Comparison of ENCODE assay signal across 12 cellular contexts in genomic region chr20:36473164-36473563, GRCh38.
A peak's percentile ranks its signal among the peaks of the same experiment; 100 is the strongest.
DNase-seq lines count a peak whose midpoint lies in the region; ATAC-seq, FAIRE-seq and TF ChIP-seq lines count a peak whose summit lies in the region.
"Had no signal": no experiment of that assay in that cellular context is flagged by ENCODE, and none has a peak within 500 bp of the region (broad histone marks: within the 10 kb centered on the region; RNA-seq: fewer than 3 reads in every experiment).

No MANE protein-coding gene starts in this region.

- H4K91ac ChIP-seq in H9 (ENCODE audit: insufficient read length, low read depth, low read length), result no peak overlapping the region

- H3K23me2 ChIP-seq in H9 (ENCODE audit: insufficient read length, low read depth, low read length, poor library complexity, severe bottlenecking), result no peaks in the 10 kb centered on the region

- intact Hi-C loops in heart left ventricle (cut with DNase I) (no loop called here), left cardiac atrium (cut with DNase I) (no loop called here)

- DNase-seq in heart left ventricle, result no peak
- DNase-seq in left cardiac atrium, result no peak
- no peak for DNase-seq in astrocyte (ENCODE audit: low read depth)
- DNase-seq in type B pancreatic cell (ENCODE audit: extremely low spot score, unreplicated experiment), result no peak
- DNase-seq in H9, result no peak
- DNase-seq in SJCRH30, result no peak
- DNase-seq: activated CD8-positive, alpha-beta memory T cell treated with anti-CD3 and anti-CD28 coated beads for 24 hours; AML-193; NCI-H1694 treated with DMSO at 0.1 percent for 48 hours had no signal

- H3K56ac ChIP-seq in H9 (ENCODE audit: insufficient read length, low read depth, low read length), result no peak overlapping the region

- H3K27me3 ChIP-seq in heart left ventricle, result no peaks in the 10 kb centered on the region
- no peaks in the 10 kb centered on the region for H3K27me3 ChIP-seq in astrocyte (ENCODE audit: insufficient read depth, low read length)
- no peaks in the 10 kb centered on the region for H3K27me3 ChIP-seq in mucosa of stomach (ENCODE audit: control insufficient read depth, insufficient read depth, low read length)
- H3K27me3 ChIP-seq in H9 (ENCODE audit: insufficient read depth, low read length), result no peaks in the 10 kb centered on the region
- H3K27me3 ChIP-seq in SJCRH30, result no peaks in the 10 kb centered on the region

- H2AFZ ChIP-seq in astrocyte (ENCODE audit: low read depth, low read length) (no peak overlapping the region), H9 (ENCODE audit: low read length) (no peak overlapping the region)

- TF ChIP-seq CTCF in heart left ventricle (IDR thresholded peaks at IDR 0.05) (no peak), astrocyte (IDR thresholded peaks at IDR 0.05; ENCODE audit: insufficient read depth, low read depth, low read length) (no peak), type B pancreatic cell (conservative IDR thresholded peaks at IDR 0.05) (no peak), H9 (conservative IDR thresholded peaks at IDR 0.05) (no peak)

- H3K4me2 ChIP-seq in astrocyte (ENCODE audit: low read length), result peak overlapping the region; percentile 25
- no peak overlapping the region for H3K4me2 ChIP-seq in H9 (ENCODE audit: insufficient read depth, insufficient read length, low read length)

- H2AK5ac ChIP-seq in H9 (ENCODE audit: insufficient read length, low read length), result no peak overlapping the region

- no peak for TF ChIP-seq POLR2A in heart left ventricle (IDR thresholded peaks at IDR 0.05)

- FAIRE-seq in astrocyte (lab: Jason Lieb, UNC), result no peak

- H4K20me1 ChIP-seq in astrocyte (ENCODE audit: insufficient read depth, low read length), result peaks cover 95% of the 10 kb centered on the region
- H4K20me1 ChIP-seq in H9 (ENCODE audit: control insufficient read depth, insufficient read depth, insufficient read length), result no peaks in the 10 kb centered on the region

- no peak overlapping the region for H3K18ac ChIP-seq in H9 (ENCODE audit: insufficient read length, low read depth, low read length)

- H3K4me1 ChIP-seq in heart left ventricle (peaks cover 6 to 84% (median 74%) of the 10 kb centered on the region in 12 donors), astrocyte (ENCODE audit: insufficient read depth, low read length) (peaks cover 52% of the 10 kb centered on the region), mucosa of stomach (ENCODE audit: control insufficient read depth, insufficient read depth, low read length) (peaks cover 54% of the 10 kb centered on the region), H9 (ENCODE audit: insufficient read depth, low read length) (no peaks in the 10 kb centered on the region), SJCRH30 (peaks cover 3% of the 10 kb centered on the region)

- H3K27ac ChIP-seq in heart left ventricle (peak overlapping the region; percentile 11 to 86 (median 54)), astrocyte (ENCODE audit: low read depth, low read length) (peak overlapping the region; percentile 54), H9 (ENCODE audit: insufficient read length, low read depth, low read length) (no peak overlapping the region), SJCRH30 (no peak overlapping the region)
- H3K27ac ChIP-seq: HL-60 had no signal

- no peak overlapping the region for H2BK20ac ChIP-seq in H9 (ENCODE audit: low read depth, low read length, poor library complexity, severe bottlenecking)

- no peak overlapping the region for H2BK15ac ChIP-seq in H9 (ENCODE audit: low read depth, low read length)

- H3K4ac ChIP-seq in H9 (ENCODE audit: low read depth, low read length), result no peak overlapping the region

- H3K36me3 Mint-ChIP-seq in astrocyte (ENCODE audit: low read depth, unreplicated experiment), result peaks cover 10% of the 10 kb centered on the region
- H3K36me3 Mint-ChIP-seq in type B pancreatic cell, result peaks cover 3% of the 10 kb centered on the region
- H3K36me3 Mint-ChIP-seq in H9 (ENCODE audit: insufficient read depth in 1 of 3, low read depth in 3 of 3), result peaks cover 1 to 10% (median 9%) of the 10 kb centered on the region in 3 experiments; a peak in 4 of 7 replicates

- H3T11ph ChIP-seq in H9 (ENCODE audit: low read length), result no peak overlapping the region

- H4K5ac ChIP-seq in H9 (ENCODE audit: insufficient read length, low read depth, low read length), result no peak overlapping the region

- H4K8ac ChIP-seq in H9 (replicated peaks; ENCODE audit: insufficient read length, low read depth, low read length), result no peak overlapping the region

- H3K23ac ChIP-seq in H9 (ENCODE audit: insufficient read length, low read depth, low read length), result no peak overlapping the region

- H3K9me3 Mint-ChIP-seq in astrocyte (ENCODE audit: unreplicated experiment) (no peaks in the 10 kb centered on the region), type B pancreatic cell (no peaks in the 10 kb centered on the region), H9 (no peaks in the 10 kb centered on the region)

- no peak overlapping the region for H2BK12ac ChIP-seq in H9 (ENCODE audit: insufficient read length, low read depth, low read length)

- H3K4me1 Mint-ChIP-seq in astrocyte (ENCODE audit: low read depth, unreplicated experiment) (peaks cover 42% of the 10 kb centered on the region), type B pancreatic cell (ENCODE audit: unreplicated experiment) (peaks cover 45% of the 10 kb centered on the region), H9 (peaks cover 30 to 42% of the 10 kb centered on the region in 2 experiments)

- H3K4me3 Mint-ChIP-seq in astrocyte (ENCODE audit: unreplicated experiment) (peak overlapping the region; percentile 29), type B pancreatic cell (peak overlapping the region; percentile 16), H9 (no peak overlapping the region)

- H2BK120ac ChIP-seq in H9 (ENCODE audit: low read depth, low read length, poor library complexity, severe bottlenecking), result no peak overlapping the region

- 64 to 71% (median 69%) methylated on average over 2 of the region's 2 CpGs for WGBS in heart left ventricle, 4 donors
- WGBS in H9 (ENCODE audit: extremely low coverage, insufficient read length, low lambda C conversion rate), result no CpG with 5 or more reads among the region's 2 CpGs

- H3K27me3 Mint-ChIP-seq in astrocyte (ENCODE audit: low read depth, unreplicated experiment) (no peaks in the 10 kb centered on the region), type B pancreatic cell (no peaks in the 10 kb centered on the region), H9 (ENCODE audit: low read depth) (no peaks in the 10 kb centered on the region)

- H3K9ac ChIP-seq in astrocyte (ENCODE audit: low read length) (peak overlapping the region; percentile 42), mucosa of stomach (ENCODE audit: low read length) (peak overlapping the region; percentile 54), H9 (ENCODE audit: extremely low read depth, insufficient read length, low read length) (no peak overlapping the region)

- ATAC-seq in heart left ventricle (no peak), left cardiac atrium (no peak), HG02610 (IDR thresholded peaks at IDR 0.05; ENCODE audit: unreplicated experiment) (no peak)

- H3K4me3 ChIP-seq in heart left ventricle (peak overlapping the region in 3 of 12 donors; percentile 8 to 43 (median 38)), astrocyte (ENCODE audit: insufficient read depth, low read depth, low read length) (no peak overlapping the region), mucosa of stomach (ENCODE audit: low read length) (no peak overlapping the region), SJCRH30 (no peak overlapping the region)

- H3K27ac Mint-ChIP-seq in astrocyte (ENCODE audit: unreplicated experiment), result peak overlapping the region; percentile 53
- peak overlapping the region; percentile 94 for H3K27ac Mint-ChIP-seq in type B pancreatic cell
- H3K27ac Mint-ChIP-seq in H9, result no peak overlapping the region; a peak in 1 of 7 replicates

- H3K14ac ChIP-seq in H9 (ENCODE audit: insufficient read depth, low read length), result no peak overlapping the region

- no peaks in the 10 kb centered on the region for H3K79me1 ChIP-seq in H9 (ENCODE audit: insufficient read depth, low read depth, low read length, poor library complexity, severe bottlenecking)

- peaks cover 0 to 17% (median 2%) of the 10 kb centered on the region in 9 donors for H3K36me3 ChIP-seq in heart left ventricle
- peaks cover 15% of the 10 kb centered on the region for H3K36me3 ChIP-seq in astrocyte (ENCODE audit: insufficient read depth, low read length)
- H3K36me3 ChIP-seq in mucosa of stomach (ENCODE audit: control insufficient read depth, insufficient read depth, low read length), result no peaks in the 10 kb centered on the region
- H3K36me3 ChIP-seq in SJCRH30, result 0 out of 2 replicates have a peak, but pooled peaks cover 6% of the 10 kb centered on the region

- peaks cover 99% of the 10 kb centered on the region for H3K79me2 ChIP-seq in astrocyte (ENCODE audit: insufficient read depth, low read length)
- H3K79me2 ChIP-seq in H9 (ENCODE audit: insufficient read depth, low read length), result peaks cover 5% of the 10 kb centered on the region; the same call in 1 of the 2 replicates

- H3K9me3 ChIP-seq in heart left ventricle, result no peaks in the 10 kb centered on the region
- no peaks in the 10 kb centered on the region for H3K9me3 ChIP-seq in astrocyte (ENCODE audit: insufficient read depth, low read depth, low read length)
- no peaks in the 10 kb centered on the region for H3K9me3 ChIP-seq in mucosa of stomach (ENCODE audit: control insufficient read depth, low read length)
- no peaks in the 10 kb centered on the region for H3K9me3 ChIP-seq in H9 (ENCODE audit: control insufficient read depth, low read depth, low read length)
- no peaks in the 10 kb centered on the region for H3K9me3 ChIP-seq in SJCRH30 (replicated peaks)

- H2BK5ac ChIP-seq in H9 (ENCODE audit: insufficient read length, low read length), result no peak overlapping the region

Comparison
In these comparisons a context has a peak if more than half of its experiments do, and no peak if none do; other contexts are left out.
1. H3K27ac ChIP-seq: peak in heart left ventricle (12 of 12) and astrocyte (single experiment); none in H9 (single experiment) and SJCRH30 (single experiment).
2. H3K27ac Mint-ChIP-seq: peak in astrocyte (single experiment) and type B pancreatic cell (single experiment); none in H9 (0 of 3).
3. H3K4me3 Mint-ChIP-seq: peak in astrocyte (single experiment) and type B pancreatic cell (single experiment); none in H9 (0 of 2).